ENCODE assay signal across 1 cellular context in genomic region chr17:7842950-7843535, GRCh38.
TF ChIP-seq lines count a peak whose summit lies in the region.

No MANE protein-coding gene starts in this region.

TF ChIP-seq in H1, 55 proteins besides CTCF, POLR2A, EP300 and RAD21:
- TF ChIP-seq CBX5 (IDR thresholded peaks at IDR 0.05; ENCODE audit: low read depth, low read length), result no peak
- TF ChIP-seq SUZ12 (IDR thresholded peaks at IDR 0.05; ENCODE audit: low read length), result peak; percentile 64; the same call in 1 of the 2 replicates
- no peak for TF ChIP-seq ATF2 (IDR thresholded peaks at IDR 0.05; ENCODE audit: low read length)
- 0 out of 2 replicates have a peak, but pooled peaks have one; percentile 38 for TF ChIP-seq RBBP5 (IDR thresholded peaks at IDR 0.05; ENCODE audit: borderline replicate concordance, low read depth, low read length)
- peak; percentile 57 for TF ChIP-seq ASH2L (IDR thresholded peaks at IDR 0.05; ENCODE audit: low read length)
- no peak for TF ChIP-seq E2F6 (IDR thresholded peaks at IDR 0.05)
- TF ChIP-seq MAX (IDR thresholded peaks at IDR 0.05), result peak; percentile 56; the same call in 1 of the 2 replicates
- TF ChIP-seq SAP30 (IDR thresholded peaks at IDR 0.05; ENCODE audit: insufficient read depth, insufficient replicate concordance, low read length), result peak; percentile 50
- peak; percentile 79 for TF ChIP-seq KDM4A (IDR thresholded peaks at IDR 0.05; ENCODE audit: low read depth, low read length, severe bottlenecking)
- TF ChIP-seq CREB1 (IDR thresholded peaks at IDR 0.05), result no peak
- peak; percentile 98 for TF ChIP-seq CTBP2 (IDR thresholded peaks at IDR 0.05; ENCODE audit: borderline replicate concordance, insufficient read depth, insufficient read length, low read length)
- TF ChIP-seq ATF3 (IDR thresholded peaks at IDR 0.05; ENCODE audit: insufficient read depth, low read depth, low read length), result no peak
- TF ChIP-seq EGR1 (IDR thresholded peaks at IDR 0.05; ENCODE audit: borderline replicate concordance, low read depth, low read length), result peak; percentile 81; the same call in 1 of the 2 replicates
